ENCODE assay signal across 2 cellular contexts in the genomic region with DNA sequence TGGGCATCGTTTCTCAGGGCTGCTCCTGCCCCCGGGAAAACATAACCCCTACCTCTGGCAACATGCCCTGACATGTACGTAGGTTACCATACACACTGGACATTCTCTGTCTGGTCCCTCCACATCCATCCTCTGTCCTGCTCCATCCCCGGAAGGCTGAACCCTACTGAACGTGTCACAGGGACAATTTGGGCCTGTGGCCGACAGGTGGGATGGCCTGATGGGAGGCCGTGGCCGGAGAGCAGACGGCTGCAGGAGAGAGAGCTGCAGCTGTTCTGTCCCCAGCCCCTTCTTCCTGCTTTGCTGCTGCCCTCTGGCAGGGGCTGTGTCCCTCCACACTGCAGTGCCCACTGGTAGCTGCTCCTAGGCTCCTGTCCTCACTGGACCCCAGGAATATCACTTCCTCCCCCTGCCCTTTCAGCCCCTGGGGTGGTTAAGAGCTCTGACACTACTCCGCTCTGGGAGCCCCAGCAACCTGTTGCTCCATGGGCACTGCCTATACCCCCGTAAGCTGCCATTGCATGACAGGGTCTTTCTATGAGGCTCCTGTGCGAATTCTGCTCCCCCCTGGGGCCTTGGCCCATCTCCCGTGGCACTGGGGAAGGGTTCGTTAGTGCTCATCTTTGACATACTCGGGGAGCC.
TF ChIP-seq lines count a peak whose summit lies in the region.

No MANE protein-coding gene starts in this region.

TF ChIP-seq in GM23338, 12 proteins besides CTCF, POLR2A, EP300 and RAD21 (continued from another document):
- TF ChIP-seq JUNB (IDR thresholded peaks at IDR 0.05; ENCODE audit: unreplicated experiment) (no peak), STAT1 (IDR thresholded peaks at IDR 0.05; ENCODE audit: unreplicated experiment) (no peak), POLR2AphosphoS5 (IDR thresholded peaks at IDR 0.05; ENCODE audit: low read depth) (no peak), CREB1 (CRISPR knock-in tag; IDR thresholded peaks at IDR 0.05; ENCODE audit: low read depth) (no peak), ZNF331 (CRISPR knock-in tag; IDR thresholded peaks at IDR 0.05; ENCODE audit: low read depth) (no peak)
- TF ChIP-seq, protein P1, sequence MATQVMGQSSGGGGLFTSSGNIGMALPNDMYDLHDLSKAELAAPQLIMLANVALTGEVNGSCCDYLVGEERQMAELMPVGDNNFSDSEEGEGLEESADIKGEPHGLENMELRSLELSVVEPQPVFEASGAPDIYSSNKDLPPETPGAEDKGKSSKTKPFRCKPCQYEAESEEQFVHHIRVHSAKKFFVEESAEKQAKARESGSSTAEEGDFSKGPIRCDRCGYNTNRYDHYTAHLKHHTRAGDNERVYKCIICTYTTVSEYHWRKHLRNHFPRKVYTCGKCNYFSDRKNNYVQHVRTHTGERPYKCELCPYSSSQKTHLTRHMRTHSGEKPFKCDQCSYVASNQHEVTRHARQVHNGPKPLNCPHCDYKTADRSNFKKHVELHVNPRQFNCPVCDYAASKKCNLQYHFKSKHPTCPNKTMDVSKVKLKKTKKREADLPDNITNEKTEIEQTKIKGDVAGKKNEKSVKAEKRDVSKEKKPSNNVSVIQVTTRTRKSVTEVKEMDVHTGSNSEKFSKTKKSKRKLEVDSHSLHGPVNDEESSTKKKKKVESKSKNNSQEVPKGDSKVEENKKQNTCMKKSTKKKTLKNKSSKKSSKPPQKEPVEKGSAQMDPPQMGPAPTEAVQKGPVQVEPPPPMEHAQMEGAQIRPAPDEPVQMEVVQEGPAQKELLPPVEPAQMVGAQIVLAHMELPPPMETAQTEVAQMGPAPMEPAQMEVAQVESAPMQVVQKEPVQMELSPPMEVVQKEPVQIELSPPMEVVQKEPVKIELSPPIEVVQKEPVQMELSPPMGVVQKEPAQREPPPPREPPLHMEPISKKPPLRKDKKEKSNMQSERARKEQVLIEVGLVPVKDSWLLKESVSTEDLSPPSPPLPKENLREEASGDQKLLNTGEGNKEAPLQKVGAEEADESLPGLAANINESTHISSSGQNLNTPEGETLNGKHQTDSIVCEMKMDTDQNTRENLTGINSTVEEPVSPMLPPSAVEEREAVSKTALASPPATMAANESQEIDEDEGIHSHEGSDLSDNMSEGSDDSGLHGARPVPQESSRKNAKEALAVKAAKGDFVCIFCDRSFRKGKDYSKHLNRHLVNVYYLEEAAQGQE (IDR thresholded peaks at IDR 0.05; ENCODE audit: unreplicated experiment) = no peak
- TF ChIP-seq, protein P2, sequence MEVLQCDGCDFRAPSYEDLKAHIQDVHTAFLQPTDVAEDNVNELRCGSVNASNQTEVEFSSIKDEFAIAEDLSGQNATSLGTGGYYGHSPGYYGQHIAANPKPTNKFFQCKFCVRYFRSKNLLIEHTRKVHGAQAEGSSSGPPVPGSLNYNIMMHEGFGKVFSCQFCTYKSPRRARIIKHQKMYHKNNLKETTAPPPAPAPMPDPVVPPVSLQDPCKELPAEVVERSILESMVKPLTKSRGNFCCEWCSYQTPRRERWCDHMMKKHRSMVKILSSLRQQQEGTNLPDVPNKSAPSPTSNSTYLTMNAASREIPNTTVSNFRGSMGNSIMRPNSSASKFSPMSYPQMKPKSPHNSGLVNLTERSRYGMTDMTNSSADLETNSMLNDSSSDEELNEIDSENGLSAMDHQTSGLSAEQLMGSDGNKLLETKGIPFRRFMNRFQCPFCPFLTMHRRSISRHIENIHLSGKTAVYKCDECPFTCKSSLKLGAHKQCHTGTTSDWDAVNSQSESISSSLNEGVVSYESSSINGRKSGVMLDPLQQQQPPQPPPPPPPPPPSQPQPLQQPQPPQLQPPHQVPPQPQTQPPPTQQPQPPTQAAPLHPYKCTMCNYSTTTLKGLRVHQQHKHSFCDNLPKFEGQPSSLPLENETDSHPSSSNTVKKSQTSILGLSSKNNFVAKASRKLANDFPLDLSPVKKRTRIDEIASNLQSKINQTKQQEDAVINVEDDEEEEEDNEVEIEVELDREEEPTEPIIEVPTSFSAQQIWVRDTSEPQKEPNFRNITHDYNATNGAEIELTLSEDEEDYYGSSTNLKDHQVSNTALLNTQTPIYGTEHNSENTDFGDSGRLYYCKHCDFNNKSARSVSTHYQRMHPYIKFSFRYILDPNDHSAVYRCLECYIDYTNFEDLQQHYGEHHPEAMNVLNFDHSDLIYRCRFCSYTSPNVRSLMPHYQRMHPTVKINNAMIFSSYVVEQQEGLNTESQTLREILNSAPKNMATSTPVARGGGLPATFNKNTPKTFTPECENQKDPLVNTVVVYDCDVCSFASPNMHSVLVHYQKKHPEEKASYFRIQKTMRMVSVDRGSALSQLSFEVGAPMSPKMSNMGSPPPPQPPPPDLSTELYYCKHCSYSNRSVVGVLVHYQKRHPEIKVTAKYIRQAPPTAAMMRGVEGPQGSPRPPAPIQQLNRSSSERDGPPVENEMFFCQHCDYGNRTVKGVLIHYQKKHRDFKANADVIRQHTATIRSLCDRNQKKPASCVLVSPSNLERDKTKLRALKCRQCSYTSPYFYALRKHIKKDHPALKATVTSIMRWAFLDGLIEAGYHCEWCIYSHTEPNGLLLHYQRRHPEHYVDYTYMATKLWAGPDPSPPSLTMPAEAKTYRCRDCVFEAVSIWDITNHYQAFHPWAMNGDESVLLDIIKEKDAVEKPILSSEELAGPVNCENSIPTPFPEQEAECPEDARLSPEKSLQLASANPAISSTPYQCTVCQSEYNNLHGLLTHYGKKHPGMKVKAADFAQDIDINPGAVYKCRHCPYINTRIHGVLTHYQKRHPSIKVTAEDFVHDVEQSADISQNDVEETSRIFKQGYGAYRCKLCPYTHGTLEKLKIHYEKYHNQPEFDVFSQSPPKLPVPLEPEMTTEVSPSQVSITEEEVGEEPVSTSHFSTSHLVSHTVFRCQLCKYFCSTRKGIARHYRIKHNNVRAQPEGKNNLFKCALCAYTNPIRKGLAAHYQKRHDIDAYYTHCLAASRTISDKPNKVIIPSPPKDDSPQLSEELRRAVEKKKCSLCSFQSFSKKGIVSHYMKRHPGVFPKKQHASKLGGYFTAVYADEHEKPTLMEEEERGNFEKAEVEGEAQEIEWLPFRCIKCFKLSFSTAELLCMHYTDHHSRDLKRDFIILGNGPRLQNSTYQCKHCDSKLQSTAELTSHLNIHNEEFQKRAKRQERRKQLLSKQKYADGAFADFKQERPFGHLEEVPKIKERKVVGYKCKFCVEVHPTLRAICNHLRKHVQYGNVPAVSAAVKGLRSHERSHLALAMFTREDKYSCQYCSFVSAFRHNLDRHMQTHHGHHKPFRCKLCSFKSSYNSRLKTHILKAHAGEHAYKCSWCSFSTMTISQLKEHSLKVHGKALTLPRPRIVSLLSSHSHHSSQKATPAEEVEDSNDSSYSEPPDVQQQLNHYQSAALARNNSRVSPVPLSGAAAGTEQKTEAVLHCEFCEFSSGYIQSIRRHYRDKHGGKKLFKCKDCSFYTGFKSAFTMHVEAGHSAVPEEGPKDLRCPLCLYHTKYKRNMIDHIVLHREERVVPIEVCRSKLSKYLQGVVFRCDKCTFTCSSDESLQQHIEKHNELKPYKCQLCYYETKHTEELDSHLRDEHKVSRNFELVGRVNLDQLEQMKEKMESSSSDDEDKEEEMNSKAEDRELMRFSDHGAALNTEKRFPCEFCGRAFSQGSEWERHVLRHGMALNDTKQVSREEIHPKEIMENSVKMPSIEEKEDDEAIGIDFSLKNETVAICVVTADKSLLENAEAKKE (CRISPR knock-in tag; IDR thresholded peaks at IDR 0.05) = no peak

TF ChIP-seq in WTC11, 78 proteins besides CTCF, POLR2A, EP300 and RAD21 (continued from another document):
- TF ChIP-seq, protein P3, sequence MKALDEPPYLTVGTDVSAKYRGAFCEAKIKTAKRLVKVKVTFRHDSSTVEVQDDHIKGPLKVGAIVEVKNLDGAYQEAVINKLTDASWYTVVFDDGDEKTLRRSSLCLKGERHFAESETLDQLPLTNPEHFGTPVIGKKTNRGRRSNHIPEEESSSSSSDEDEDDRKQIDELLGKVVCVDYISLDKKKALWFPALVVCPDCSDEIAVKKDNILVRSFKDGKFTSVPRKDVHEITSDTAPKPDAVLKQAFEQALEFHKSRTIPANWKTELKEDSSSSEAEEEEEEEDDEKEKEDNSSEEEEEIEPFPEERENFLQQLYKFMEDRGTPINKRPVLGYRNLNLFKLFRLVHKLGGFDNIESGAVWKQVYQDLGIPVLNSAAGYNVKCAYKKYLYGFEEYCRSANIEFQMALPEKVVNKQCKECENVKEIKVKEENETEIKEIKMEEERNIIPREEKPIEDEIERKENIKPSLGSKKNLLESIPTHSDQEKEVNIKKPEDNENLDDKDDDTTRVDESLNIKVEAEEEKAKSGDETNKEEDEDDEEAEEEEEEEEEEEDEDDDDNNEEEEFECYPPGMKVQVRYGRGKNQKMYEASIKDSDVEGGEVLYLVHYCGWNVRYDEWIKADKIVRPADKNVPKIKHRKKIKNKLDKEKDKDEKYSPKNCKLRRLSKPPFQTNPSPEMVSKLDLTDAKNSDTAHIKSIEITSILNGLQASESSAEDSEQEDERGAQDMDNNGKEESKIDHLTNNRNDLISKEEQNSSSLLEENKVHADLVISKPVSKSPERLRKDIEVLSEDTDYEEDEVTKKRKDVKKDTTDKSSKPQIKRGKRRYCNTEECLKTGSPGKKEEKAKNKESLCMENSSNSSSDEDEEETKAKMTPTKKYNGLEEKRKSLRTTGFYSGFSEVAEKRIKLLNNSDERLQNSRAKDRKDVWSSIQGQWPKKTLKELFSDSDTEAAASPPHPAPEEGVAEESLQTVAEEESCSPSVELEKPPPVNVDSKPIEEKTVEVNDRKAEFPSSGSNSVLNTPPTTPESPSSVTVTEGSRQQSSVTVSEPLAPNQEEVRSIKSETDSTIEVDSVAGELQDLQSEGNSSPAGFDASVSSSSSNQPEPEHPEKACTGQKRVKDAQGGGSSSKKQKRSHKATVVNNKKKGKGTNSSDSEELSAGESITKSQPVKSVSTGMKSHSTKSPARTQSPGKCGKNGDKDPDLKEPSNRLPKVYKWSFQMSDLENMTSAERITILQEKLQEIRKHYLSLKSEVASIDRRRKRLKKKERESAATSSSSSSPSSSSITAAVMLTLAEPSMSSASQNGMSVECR (CRISPR knock-in tag; IDR thresholded peaks at IDR 0.05; ENCODE audit: borderline replicate concordance) = no peak
- TF ChIP-seq ZNF232 (CRISPR knock-in tag; IDR thresholded peaks at IDR 0.05) = no peak
- TF ChIP-seq, protein P4, sequence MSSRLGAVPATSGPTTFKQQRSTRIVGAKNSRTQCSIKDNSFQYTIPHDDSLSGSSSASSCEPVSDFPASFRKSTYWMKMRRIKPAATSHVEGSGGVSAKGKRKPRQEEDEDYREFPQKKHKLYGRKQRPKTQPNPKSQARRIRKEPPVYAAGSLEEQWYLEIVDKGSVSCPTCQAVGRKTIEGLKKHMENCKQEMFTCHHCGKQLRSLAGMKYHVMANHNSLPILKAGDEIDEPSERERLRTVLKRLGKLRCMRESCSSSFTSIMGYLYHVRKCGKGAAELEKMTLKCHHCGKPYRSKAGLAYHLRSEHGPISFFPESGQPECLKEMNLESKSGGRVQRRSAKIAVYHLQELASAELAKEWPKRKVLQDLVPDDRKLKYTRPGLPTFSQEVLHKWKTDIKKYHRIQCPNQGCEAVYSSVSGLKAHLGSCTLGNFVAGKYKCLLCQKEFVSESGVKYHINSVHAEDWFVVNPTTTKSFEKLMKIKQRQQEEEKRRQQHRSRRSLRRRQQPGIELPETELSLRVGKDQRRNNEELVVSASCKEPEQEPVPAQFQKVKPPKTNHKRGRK (CRISPR knock-in tag; IDR thresholded peaks at IDR 0.05; ENCODE audit: borderline replicate concordance) = no peak
- TF ChIP-seq GABPB1 (CRISPR knock-in tag; IDR thresholded peaks at IDR 0.05) = no peak
- no peak for TF ChIP-seq TEAD1 (CRISPR knock-in tag; IDR thresholded peaks at IDR 0.05)
- TF ChIP-seq, protein P5, sequence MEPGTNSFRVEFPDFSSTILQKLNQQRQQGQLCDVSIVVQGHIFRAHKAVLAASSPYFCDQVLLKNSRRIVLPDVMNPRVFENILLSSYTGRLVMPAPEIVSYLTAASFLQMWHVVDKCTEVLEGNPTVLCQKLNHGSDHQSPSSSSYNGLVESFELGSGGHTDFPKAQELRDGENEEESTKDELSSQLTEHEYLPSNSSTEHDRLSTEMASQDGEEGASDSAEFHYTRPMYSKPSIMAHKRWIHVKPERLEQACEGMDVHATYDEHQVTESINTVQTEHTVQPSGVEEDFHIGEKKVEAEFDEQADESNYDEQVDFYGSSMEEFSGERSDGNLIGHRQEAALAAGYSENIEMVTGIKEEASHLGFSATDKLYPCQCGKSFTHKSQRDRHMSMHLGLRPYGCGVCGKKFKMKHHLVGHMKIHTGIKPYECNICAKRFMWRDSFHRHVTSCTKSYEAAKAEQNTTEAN (CRISPR knock-in tag; IDR thresholded peaks at IDR 0.05) = no peak
- no peak for TF ChIP-seq TP53 (CRISPR knock-in tag; IDR thresholded peaks at IDR 0.05)
